ENCODE assay signal across 8 cellular contexts in the genomic region with DNA sequence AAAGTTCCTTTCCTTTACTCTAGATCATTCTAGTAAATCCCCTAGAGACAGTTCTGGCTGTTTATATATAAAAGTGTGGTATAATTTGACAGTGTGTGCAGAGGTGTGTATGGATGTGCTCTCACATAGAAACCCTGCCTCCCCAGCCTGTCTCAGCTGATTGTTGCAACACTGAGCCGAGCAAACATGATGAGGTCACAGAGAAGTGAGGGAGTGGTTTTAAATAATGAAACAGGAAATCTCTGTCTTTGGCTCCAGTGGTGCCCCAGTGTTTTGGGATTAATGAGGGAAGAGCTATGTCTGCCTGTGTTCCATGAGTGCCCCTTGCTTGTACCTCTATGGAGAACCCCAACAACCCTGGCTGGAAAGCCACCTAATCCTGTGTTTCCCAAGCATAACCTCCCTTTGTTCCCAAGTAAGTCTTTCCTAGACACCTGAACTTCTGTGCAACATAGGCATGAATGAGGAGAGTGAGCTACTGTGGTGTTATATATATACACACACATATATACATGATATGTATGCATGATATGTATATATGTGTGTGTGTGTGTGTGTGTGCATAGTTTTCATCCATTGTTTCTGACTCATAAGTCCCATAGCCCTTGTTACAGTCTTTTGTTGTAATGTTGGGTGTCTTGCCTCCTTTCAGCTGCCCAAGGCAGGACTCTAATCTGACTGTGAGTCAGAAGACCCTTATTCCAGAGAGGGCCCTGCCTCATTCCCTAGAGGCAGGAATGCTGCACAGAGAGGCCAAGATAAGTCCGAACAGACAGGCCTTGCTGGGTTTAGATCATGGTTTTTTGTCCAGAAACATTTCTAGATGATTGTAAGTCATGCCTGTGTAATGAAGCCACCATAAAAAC. TPM values are rescaled to one million over a fixed set of nuclear protein-coding genes. Genes with fewer than 3 reads are reported as not detected.
DNase-seq lines count a peak whose midpoint lies in the region; ATAC-seq and TF ChIP-seq lines count a peak whose summit lies in the region.

No MANE protein-coding gene starts in this region.

- H3K4me3 Mint-ChIP-seq in T-helper 1 cell treated with Interleukin-12 subunit alpha and Interleukin-12 subunit beta and Interleukin-4 antibody, amounts not matched to agents 30 μg/mL and 1 μg/mL, for 36 hours: no peak overlapping the region

- H3K9me3 Mint-ChIP-seq in T-helper 1 cell treated with Interleukin-12 subunit alpha and Interleukin-12 subunit beta and Interleukin-4 antibody, amounts not matched to agents 30 μg/mL and 1 μg/mL, for 36 hours: peaks cover 26% of the 10 kb centered on the region

- H3K4me1 Mint-ChIP-seq in T-helper 1 cell treated with Interleukin-12 subunit alpha and Interleukin-12 subunit beta and Interleukin-4 antibody, amounts not matched to agents 30 μg/mL and 1 μg/mL, for 36 hours (ENCODE audit: low read depth): peaks cover 58% of the 10 kb centered on the region

- no peaks in the 10 kb centered on the region for H3K27me3 Mint-ChIP-seq in T-helper 1 cell treated with Interleukin-12 subunit alpha and Interleukin-12 subunit beta and Interleukin-4 antibody, amounts not matched to agents 30 μg/mL and 1 μg/mL, for 36 hours (ENCODE audit: low read depth)

- peaks cover 36% of the 10 kb centered on the region for H3K36me3 Mint-ChIP-seq in T-helper 1 cell treated with Interleukin-12 subunit alpha and Interleukin-12 subunit beta and Interleukin-4 antibody, amounts not matched to agents 30 μg/mL and 1 μg/mL, for 36 hours (ENCODE audit: low read depth)

- in situ Hi-C loops in KBM-7 (cut with MboI; ENCODE audit: low pct_unique_long_range_greater_than_20kb, low sequenced_read_pairs): no loop called here

- ATAC-seq in omental fat pad (ENCODE audit: low FRiP score) (peak; percentile 86), HG03439 (IDR thresholded peaks at IDR 0.05; ENCODE audit: unreplicated experiment) (no peak), GM18520 (IDR thresholded peaks at IDR 0.05; ENCODE audit: unreplicated experiment) (no peak)

- DNase-seq in EL (peak; percentile 89), KBM-7 (peak; percentile 66), fibroblast of peridontal ligament (ENCODE audit: extremely low read depth) (peak; percentile 86), omental fat pad (ENCODE audit: low spot score) (no peak), OCI-M2 (lab: John Stamatoyannopoulos, UW; ENCODE audit: unreplicated experiment) (no peak)

- H3K27ac Mint-ChIP-seq in T-helper 1 cell treated with Interleukin-12 subunit alpha and Interleukin-12 subunit beta and Interleukin-4 antibody, amounts not matched to agents 30 μg/mL and 1 μg/mL, for 36 hours: peak overlapping the region; percentile 87

- no peak for TF ChIP-seq CTCF in omental fat pad (IDR thresholded peaks at IDR 0.05)

RNA-seq across cellular contexts. Expression of a gene that starts 18.0 kb away (rescaled TPM):
- 10 to 100 TPM; 12.6 to 44.9 (median 28.1) TPM for total RNA-seq in omental fat pad

Comparison
In these comparisons a context has a peak if more than half of its experiments do, and no peak if none do; other contexts are left out.
1. DNase-seq: peak in EL (single experiment), KBM-7 (single experiment) and fibroblast of peridontal ligament (single experiment); none in omental fat pad (single experiment) and OCI-M2 (single experiment).